ENCODE assay signal across 25 cellular contexts in genomic region chr20:37775200-37775599, GRCh38.
DNase-seq lines count a peak whose midpoint lies in the region; ATAC-seq, FAIRE-seq and TF ChIP-seq lines count a peak whose summit lies in the region.
"Had no signal": no experiment of that assay in that cellular context is flagged by ENCODE, and none has a peak within 500 bp of the region (broad histone marks: within the 10 kb centered on the region; RNA-seq: fewer than 3 reads in every experiment).

No MANE protein-coding gene starts in this region.

- no peak for ATAC-seq in pancreas
- ATAC-seq: GM12878, Right ventricle myocardium inferior, T-helper 17 cell had no signal

- intact Hi-C loops in tibial artery (cut with DNase I; ENCODE audit: low total_unique reads) (no loop called here), pancreas (cut with DNase I) (no loop called here)

- TF ChIP-seq CTCF in HFF-Myc (IDR thresholded peaks at IDR 0.05; ENCODE audit: low read depth, low read length, missing control alignments) (no peak), tibial artery (IDR thresholded peaks at IDR 0.05) (no peak), pancreas (IDR thresholded peaks at IDR 0.05) (no peak)

- no peak for FAIRE-seq in pancreas (lab: Jason Lieb, UNC)
- FAIRE-seq: GM12878 had no signal

- DNase-seq in HFF-Myc (ENCODE audit: extremely low read depth, low read depth) (peak; percentile 3), NCI-H524 (lab: John Stamatoyannopoulos, UW) (peak; percentile 18 to 56), fibroblast of peridontal ligament (ENCODE audit: extremely low read depth) (peak; percentile 17), tibial artery (no peak), pancreas (no peak), DMS79 (lab: John Stamatoyannopoulos, UW) (no peak)
- no peak for DNase-seq in stimulated activated CD4-positive, alpha-beta T cell treated with anti-CD3 and anti-CD28 coated beads, Interleukin-4, amount 100 ng/mL, for 4 hours
- DNase-seq: ACHN; CD8-positive, alpha-beta memory T cell; DMS79 treated with DMSO at 0.1 percent for 48 hours; H7; MV-4-11; NCI-H1105 treated with DMSO at 0.1 percent for 48 hours; NCI-H1694 treated with DMSO at 0.1 percent for 48 hours; NCI-H2107; NCI-H345; NCI-H526; SW 1271; T-helper 17 cell had no signal

- peaks cover 57% of the 10 kb centered on the region for H3K4me1 ChIP-seq in BLaER1
- no peaks in the 10 kb centered on the region for H3K4me1 ChIP-seq in tibial artery
- no peaks in the 10 kb centered on the region for H3K4me1 ChIP-seq in pancreas

- H3K9me3 ChIP-seq in BLaER1 (no peaks in the 10 kb centered on the region), tibial artery (no peaks in the 10 kb centered on the region), pancreas (no peaks in the 10 kb centered on the region)

- H3K27me3 ChIP-seq in BLaER1 (no peaks in the 10 kb centered on the region), tibial artery (no peaks in the 10 kb centered on the region), pancreas (no peaks in the 10 kb centered on the region)

- no peaks in the 10 kb centered on the region for H4K20me1 ChIP-seq in BLaER1

- H3K4me3 ChIP-seq in BLaER1 (no peak overlapping the region), HFF-Myc (replicated peaks; ENCODE audit: low read depth, low read length) (no peak overlapping the region), tibial artery (no peak overlapping the region), pancreas (no peak overlapping the region)
- H3K4me3 ChIP-seq: GM12878 had no signal

- H3K36me3 ChIP-seq in BLaER1 = peaks cover 45% of the 10 kb centered on the region
- H3K36me3 ChIP-seq in tibial artery = peaks cover 0 to 18% (median 13%) of the 10 kb centered on the region in 3 donors
- no peaks in the 10 kb centered on the region for H3K36me3 ChIP-seq in pancreas

- no peak overlapping the region for H3K9ac ChIP-seq in BLaER1
- H3K9ac ChIP-seq: KMS-11 had no signal

- 88 to 91% methylated on average over 5 of the region's 5 CpGs for WGBS in pancreas, 2 donors

- H3K4me2 ChIP-seq in BLaER1 = peak overlapping the region; percentile 81
- H3K4me2 ChIP-seq: KMS-11 had no signal

- H3K27ac ChIP-seq in BLaER1 (no peak overlapping the region), tibial artery (no peak overlapping the region), pancreas (no peak overlapping the region)
- H3K27ac ChIP-seq: C4-2B, HL-60, KMS-11 had no signal

Comparison
In these comparisons a context has a peak if more than half of its experiments do, and no peak if none do; other contexts are left out.
1. DNase-seq: peak in HFF-Myc (single experiment), NCI-H524 (2 of 2) and fibroblast of peridontal ligament (single experiment); none in stimulated activated CD4-positive, alpha-beta T cell treated with anti-CD3 and anti-CD28 coated beads, Interleukin-4, amount 100 ng/mL, for 4 hours (0 of 2), tibial artery (0 of 2), pancreas (0 of 6) and DMS79 (single experiment).